32 cellular contexts compared by ENCODE assay signal in the genomic region with DNA sequence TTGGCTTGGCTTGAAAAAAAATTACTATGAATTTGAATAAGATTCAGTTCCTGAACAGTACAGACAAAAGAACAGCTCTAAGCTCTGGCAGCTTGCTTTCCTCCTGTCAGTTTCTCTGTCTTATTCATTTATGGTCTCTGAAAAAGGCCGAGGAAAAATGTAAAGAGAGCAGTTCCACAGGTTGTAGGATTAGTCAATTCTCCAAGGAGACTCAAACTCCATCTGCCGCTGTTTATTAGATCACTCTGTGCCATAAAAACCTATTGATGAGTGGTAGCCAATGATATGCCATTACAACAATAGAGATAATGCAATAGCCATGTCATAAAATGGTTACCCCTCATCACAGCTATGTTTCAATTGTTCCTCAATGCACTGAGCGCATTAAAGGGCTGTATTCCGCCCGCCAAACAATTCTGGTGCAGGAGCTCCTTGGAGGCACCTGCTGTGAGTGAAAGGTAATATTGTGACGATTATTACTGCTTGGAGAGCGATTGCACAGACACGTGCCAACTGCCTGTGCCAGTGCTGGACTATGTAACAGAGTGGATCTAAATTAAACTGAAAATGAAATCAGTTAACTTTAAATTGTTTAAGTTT.
A peak's percentile ranks its signal among the peaks of the same experiment; 100 is the strongest.
DNase-seq lines count a peak whose midpoint lies in the region; TF ChIP-seq lines count a peak whose summit lies in the region.
"Had no signal": no experiment of that assay in that cellular context is flagged by ENCODE, and none has a peak within 500 bp of the region (broad histone marks: within the 10 kb centered on the region; RNA-seq: fewer than 3 reads in every experiment).

No MANE protein-coding gene starts in this region.

- H3K4me1 Mint-ChIP-seq in brain = peaks cover 25% of the 10 kb centered on the region
- H3K4me1 Mint-ChIP-seq: activated CD8-positive, alpha-beta memory T cell treated with anti-CD3 and anti-CD28 coated beads, Interleukin-2, amount 10 ng/mL, durations not matched to agents 7 days and 5 days; stimulated activated memory B cell treated with anti-CD40 and anti-IgM and Interleukin-4, amounts not matched to agents 10 μg/mL and 1 μg/mL and 100 μg/mL, for 72 hours had no signal

- no peak overlapping the region for H3K4me3 Mint-ChIP-seq in brain
- H3K4me3 Mint-ChIP-seq: activated CD8-positive, alpha-beta memory T cell treated with anti-CD3 and anti-CD28 coated beads, Interleukin-2, amount 10 ng/mL, durations not matched to agents 7 days and 5 days; activated naive CD4-positive, alpha-beta T cell treated with anti-CD3 and anti-CD28 coated beads for 36 hours; activated T-cell treated with anti-CD3 and anti-CD28 coated beads, Interleukin-2, amount 50 U/mL, for 72 hours; natural killer cell treated with Interleukin-12 subunit alpha and Interleukin-12 subunit beta and Interleukin-15 and Interleukin-18, amount 100 ng/mL, for 72 hours; stimulated activated memory B cell treated with anti-CD40 and anti-IgM and Interleukin-4, amounts not matched to agents 10 μg/mL and 1 μg/mL and 100 μg/mL, for 72 hours had no signal

- peaks cover 0 to 11% (median 3%) of the 10 kb centered on the region in 5 experiments for H3K9me3 Mint-ChIP-seq in brain
- H3K9me3 Mint-ChIP-seq: activated naive CD4-positive, alpha-beta T cell treated with anti-CD3 and anti-CD28 coated beads for 36 hours; activated T-cell treated with anti-CD3 and anti-CD28 coated beads, Interleukin-2, amount 50 U/mL, for 72 hours; stimulated activated memory B cell treated with anti-CD40 and anti-IgM and Interleukin-4, amounts not matched to agents 10 μg/mL and 1 μg/mL and 100 μg/mL, for 72 hours had no signal

- peak overlapping the region in 3 of 4 donors; percentile 8 to 35 (median 18) for H3K27ac ChIP-seq in transverse colon
- H3K27ac ChIP-seq: A549, breast epithelium, coronary artery, esophagus squamous epithelium, pancreas, right atrium auricular region, suprapubic skin had no signal

- DNase-seq in NCI-H82 (lab: John Stamatoyannopoulos, UW) (peak; percentile 48), NCI-H82 treated with DMSO at 0.1 percent for 48 hours (lab: John Stamatoyannopoulos, UW; ENCODE audit: unreplicated experiment) (no peak), NCI-H2171 (lab: John Stamatoyannopoulos, UW) (peak; percentile 52), transverse colon (peak; percentile 65), dermis blood vessel endothelial cell (no peak), occipital lobe (lab: John Stamatoyannopoulos, UW) (no peak)
- DNase-seq in activated CD4-positive, CD25-positive, alpha-beta regulatory T cell (lab: John Stamatoyannopoulos, UW) = no peak
- DNase-seq: activated CD4-positive, alpha-beta T cell treated with anti-CD3 and anti-CD28 coated beads for 4 hours; activated CD8-positive, alpha-beta memory T cell treated with anti-CD3 and anti-CD28 coated beads, Interleukin-2, amount 10 ng/mL, durations not matched to agents 7 days and 5 days; activated naive CD4-positive, alpha-beta T cell treated with anti-CD3 and anti-CD28 coated beads for 36 hours; activated T-cell treated with anti-CD3 and anti-CD28 coated beads, Interleukin-2, amount 50 U/mL, for 72 hours; amniotic stem cell; esophagus squamous epithelium; GOT3; hippocampal formation; Karpas-422; left ventricle myocardium superior; midbrain; MV-4-11; pancreas; RPMI8226; stimulated activated CD4-positive, alpha-beta T cell treated with anti-CD3 and anti-CD28 coated beads, Interleukin-4, amount 100 ng/mL, for 1 hour; T-helper 2 cell had no signal

- H3K36me3 ChIP-seq in transverse colon = no peaks in the 10 kb centered on the region
- H3K36me3 ChIP-seq: breast epithelium, esophagus squamous epithelium, pancreas, right atrium auricular region, suprapubic skin had no signal

- intact Hi-C loops in transverse colon (cut with DNase I; ENCODE audit: low total_unique reads) = no loop called here

- no peak for TF ChIP-seq CTCF in brain (conservative IDR thresholded peaks at IDR 0.05)
- no peak for TF ChIP-seq CTCF in transverse colon (IDR thresholded peaks at IDR 0.05)

- H3K27me3 ChIP-seq in transverse colon = no peaks in the 10 kb centered on the region
- H3K27me3 ChIP-seq: breast epithelium, esophagus squamous epithelium, pancreas, right atrium auricular region, suprapubic skin had no signal

- 57 to 58% methylated on average over 5 to 8 of the region's 8 CpGs for WGBS in transverse colon (ENCODE audit: low coverage in 1 of 2), 2 donors

- H3K9me3 ChIP-seq in transverse colon = no peaks in the 10 kb centered on the region
- H3K9me3 ChIP-seq: A549, breast epithelium, esophagus squamous epithelium, pancreas, right atrium auricular region, suprapubic skin had no signal

- no peak for TF ChIP-seq EP300 in transverse colon (IDR thresholded peaks at IDR 0.05; ENCODE audit: low read depth)

- peaks cover 5% of the 10 kb centered on the region for H3K27me3 Mint-ChIP-seq in brain

- no peak for TF ChIP-seq POLR2A in transverse colon (IDR thresholded peaks at IDR 0.05)

- peak overlapping the region in 3 of 5 experiments; percentile 79 to 92 (median 88) for H3K27ac Mint-ChIP-seq in brain
- H3K27ac Mint-ChIP-seq: activated CD8-positive, alpha-beta memory T cell treated with anti-CD3 and anti-CD28 coated beads, Interleukin-2, amount 10 ng/mL, durations not matched to agents 7 days and 5 days; activated naive CD4-positive, alpha-beta T cell treated with anti-CD3 and anti-CD28 coated beads for 36 hours; activated T-cell treated with anti-CD3 and anti-CD28 coated beads, Interleukin-2, amount 50 U/mL, for 72 hours; natural killer cell treated with Interleukin-12 subunit alpha and Interleukin-12 subunit beta and Interleukin-15 and Interleukin-18, amount 100 ng/mL, for 72 hours; stimulated activated memory B cell treated with anti-CD40 and anti-IgM and Interleukin-4, amounts not matched to agents 10 μg/mL and 1 μg/mL and 100 μg/mL, for 72 hours had no signal

- in situ Hi-C loops in transverse colon (cut with MboI; ENCODE audit: low pct_ligation_motif_present in 1 of 4, low pct_unique_long_range_greater_than_20kb in 1 of 4, low sequenced_read_pairs in 3 of 4) = loop anchor here in 1 of 4 donors (25.0 kb wide), 1 partner anchor 258 kb away; no protein-coding TSS in a partner anchor

- H3K36me3 Mint-ChIP-seq in brain = no peaks in the 10 kb centered on the region
- H3K36me3 Mint-ChIP-seq: activated CD8-positive, alpha-beta memory T cell treated with anti-CD3 and anti-CD28 coated beads, Interleukin-2, amount 10 ng/mL, durations not matched to agents 7 days and 5 days; natural killer cell treated with Interleukin-12 subunit alpha and Interleukin-12 subunit beta and Interleukin-15 and Interleukin-18, amount 100 ng/mL, for 72 hours; stimulated activated memory B cell treated with anti-CD40 and anti-IgM and Interleukin-4, amounts not matched to agents 10 μg/mL and 1 μg/mL and 100 μg/mL, for 72 hours had no signal

- H3K4me3 ChIP-seq in transverse colon = no peak overlapping the region
- H3K4me3 ChIP-seq: A549, breast epithelium, coronary artery, esophagus squamous epithelium, GM12878, pancreas, right atrium auricular region, suprapubic skin had no signal

- peaks cover 0 to 24% (median 4%) of the 10 kb centered on the region in 4 donors for H3K4me1 ChIP-seq in transverse colon
- H3K4me1 ChIP-seq: right atrium auricular region had no signal

Comparison
In these comparisons a context has a peak if more than half of its experiments do, and no peak if none do; other contexts are left out.
1. DNase-seq: peak in NCI-H82 (single experiment), NCI-H2171 (single experiment) and transverse colon (single experiment); none in NCI-H82 treated with DMSO at 0.1 percent for 48 hours (single experiment), dermis blood vessel endothelial cell (single experiment), activated CD4-positive, CD25-positive, alpha-beta regulatory T cell (0 of 4) and occipital lobe (single experiment).